Comparison of ENCODE assay signal across 8 cellular contexts in genomic region chr20:5448449-5449118, GRCh38.
A peak's percentile ranks its signal among the peaks of the same experiment; 100 is the strongest.
DNase-seq lines count a peak whose midpoint lies in the region; ATAC-seq and TF ChIP-seq lines count a peak whose summit lies in the region.

No MANE protein-coding gene starts in this region.

- H3K27ac ChIP-seq in naive thymus-derived CD4-positive, alpha-beta T cell (ENCODE audit: low read depth, low read length), result no peak overlapping the region
- H3K27ac ChIP-seq in testis, result no peak overlapping the region

- in situ Hi-C loops in GM13977 (cut with MboI; ENCODE audit: low pct_unique_long_range_greater_than_20kb, low sequenced_read_pairs, unreplicated experiment), result no loop called here

- CTCF ChIA-PET in activated CD8-positive, alpha-beta T cell treated with anti-CD3 and anti-CD28 coated beads, Interleukin-2, amount 10 ng/mL, durations not matched to agents 7 days and 5 days (lab: Charles Lee), result interaction anchor here (0.7 to 2.4 kb wide), 21 partner anchors 11 to 322 kb away, joined by 3 to 21 read pairs (median 4); partner anchors contain the start of gene CDS2
- CTCF ChIA-PET in naive thymus-derived CD4-positive, alpha-beta T cell (lab: Charles Lee), result interaction anchor here (0.6 to 2.0 kb wide), 4 partner anchors 242 to 547 kb away, joined by 3 to 6 read pairs (median 4); partner anchors contain the start of gene CDS2

- no peak overlapping the region for H3K27ac Mint-ChIP-seq in activated CD8-positive, alpha-beta T cell treated with anti-CD3 and anti-CD28 coated beads, Interleukin-2, amount 10 ng/mL, durations not matched to agents 7 days and 5 days
- H3K27ac Mint-ChIP-seq in naive thymus-derived CD4-positive, alpha-beta T cell, result no peak overlapping the region

- ATAC-seq in activated CD8-positive, alpha-beta T cell treated with anti-CD3 and anti-CD28 coated beads, Interleukin-2, amount 10 ng/mL, durations not matched to agents 7 days and 5 days, result peak; percentile 55
- no peak for ATAC-seq in naive thymus-derived CD4-positive, alpha-beta T cell
- no peak for ATAC-seq in HG03565 (IDR thresholded peaks at IDR 0.05; ENCODE audit: unreplicated experiment)

- H3K36me3 ChIP-seq in naive thymus-derived CD4-positive, alpha-beta T cell (ENCODE audit: control insufficient read depth in 2 of 3, insufficient read depth in 3 of 3, low read length in 3 of 3), result no peaks in the 10 kb centered on the region
- H3K36me3 ChIP-seq in testis (ENCODE audit: low read depth, missing control alignments), result no peaks in the 10 kb centered on the region

- peaks cover 28% of the 10 kb centered on the region for H3K27me3 Mint-ChIP-seq in activated CD8-positive, alpha-beta T cell treated with anti-CD3 and anti-CD28 coated beads, Interleukin-2, amount 10 ng/mL, durations not matched to agents 7 days and 5 days (ENCODE audit: low read depth)
- peaks cover 15 to 44% (median 24%) of the 10 kb centered on the region in 5 donors for H3K27me3 Mint-ChIP-seq in naive thymus-derived CD4-positive, alpha-beta T cell

- no peaks in the 10 kb centered on the region for H3K27me3 ChIP-seq in naive thymus-derived CD4-positive, alpha-beta T cell (ENCODE audit: control insufficient read depth in 2 of 2, insufficient read depth in 2 of 2, low read length in 2 of 2)
- H3K27me3 ChIP-seq in testis, result no peaks in the 10 kb centered on the region

- no peaks in the 10 kb centered on the region for H3K9me3 ChIP-seq in naive thymus-derived CD4-positive, alpha-beta T cell (ENCODE audit: control insufficient read depth in 2 of 3, low read length in 3 of 3)
- no peaks in the 10 kb centered on the region for H3K9me3 ChIP-seq in testis

- TF ChIP-seq POLR2A in testis (IDR thresholded peaks at IDR 0.05), result no peak

- H3K9me3 Mint-ChIP-seq in activated CD8-positive, alpha-beta T cell treated with anti-CD3 and anti-CD28 coated beads, Interleukin-2, amount 10 ng/mL, durations not matched to agents 7 days and 5 days (ENCODE audit: insufficient read depth), result no peaks in the 10 kb centered on the region
- peaks cover 0 to 10% (median 0%) of the 10 kb centered on the region in 11 donors for H3K9me3 Mint-ChIP-seq in naive thymus-derived CD4-positive, alpha-beta T cell

- intact Hi-C loops in naive thymus-derived CD4-positive, alpha-beta T cell (cut with micrococcal nuclease), result loop anchor here (1.0 to 5.0 kb wide), 2 partner anchors 243 to 491 kb away; no protein-coding TSS in a partner anchor
- intact Hi-C loops in testis (cut with DNase I; ENCODE audit: low total_unique reads), result no loop called here

- H3K4me3 ChIP-seq in AG09309 (ENCODE audit: control insufficient read depth, low read depth, low read length), result no peak overlapping the region
- H3K4me3 ChIP-seq in naive thymus-derived CD4-positive, alpha-beta T cell (ENCODE audit: low read length), result no peak overlapping the region
- H3K4me3 ChIP-seq in testis, result no peak overlapping the region

- no peak overlapping the region for H3K4me3 Mint-ChIP-seq in activated CD8-positive, alpha-beta T cell treated with anti-CD3 and anti-CD28 coated beads, Interleukin-2, amount 10 ng/mL, durations not matched to agents 7 days and 5 days
- H3K4me3 Mint-ChIP-seq in naive thymus-derived CD4-positive, alpha-beta T cell, result no peak overlapping the region

- no peaks in the 10 kb centered on the region for H3K36me3 Mint-ChIP-seq in activated CD8-positive, alpha-beta T cell treated with anti-CD3 and anti-CD28 coated beads, Interleukin-2, amount 10 ng/mL, durations not matched to agents 7 days and 5 days (ENCODE audit: low read depth)
- no peaks in the 10 kb centered on the region for H3K36me3 Mint-ChIP-seq in naive thymus-derived CD4-positive, alpha-beta T cell

- TF ChIP-seq CTCF in AG09309 (IDR thresholded peaks at IDR 0.05; ENCODE audit: control insufficient read depth, insufficient read depth, low read depth, low read length, missing control alignments) (peak; percentile 67), GM13977 (IDR thresholded peaks at IDR 0.05; ENCODE audit: extremely low read depth, insufficient read depth, missing control alignments) (peak; percentile 77), testis (IDR thresholded peaks at IDR 0.05) (peak in 2 of 3 experiments; percentile 54 to 74)

- POLR2A ChIA-PET in activated CD8-positive, alpha-beta T cell treated with anti-CD3 and anti-CD28 coated beads, Interleukin-2, amount 10 ng/mL, durations not matched to agents 7 days and 5 days (lab: Charles Lee), result no interaction called here
- POLR2A ChIA-PET in naive thymus-derived CD4-positive, alpha-beta T cell (lab: Charles Lee), result no interaction called here

- DNase-seq in AG09309 (ENCODE audit: low read depth) (no peak), GM13977 (ENCODE audit: low spot score) (peak; percentile 72), NCI-H345 (lab: John Stamatoyannopoulos, UW) (peak; percentile 65), epidermal melanocyte (ENCODE audit: insufficient read length, low spot score) (peak; percentile 70), testis (peak; percentile 77)
- peak; percentile 68 for DNase-seq in activated CD8-positive, alpha-beta T cell treated with anti-CD3 and anti-CD28 coated beads, Interleukin-2, amount 10 ng/mL, durations not matched to agents 7 days and 5 days
- peak in 6 of 9 donors; percentile 2 to 42 (median 28) for DNase-seq in naive thymus-derived CD4-positive, alpha-beta T cell

- WGBS in testis, 2 donors, result 11 to 15% methylated on average over 10 of the region's 10 CpGs

- no peaks in the 10 kb centered on the region for H3K4me1 ChIP-seq in naive thymus-derived CD4-positive, alpha-beta T cell (ENCODE audit: control insufficient read depth in 2 of 2, insufficient read depth in 2 of 2, low read length in 2 of 2)
- no peaks in the 10 kb centered on the region for H3K4me1 ChIP-seq in testis

- no peaks in the 10 kb centered on the region for H3K4me1 Mint-ChIP-seq in activated CD8-positive, alpha-beta T cell treated with anti-CD3 and anti-CD28 coated beads, Interleukin-2, amount 10 ng/mL, durations not matched to agents 7 days and 5 days (ENCODE audit: low read depth)
- peaks cover 0 to 3% (median 0%) of the 10 kb centered on the region in 7 donors for H3K4me1 Mint-ChIP-seq in naive thymus-derived CD4-positive, alpha-beta T cell
